Comparison of ENCODE assay signal across 17 cellular contexts in the genomic region with DNA sequence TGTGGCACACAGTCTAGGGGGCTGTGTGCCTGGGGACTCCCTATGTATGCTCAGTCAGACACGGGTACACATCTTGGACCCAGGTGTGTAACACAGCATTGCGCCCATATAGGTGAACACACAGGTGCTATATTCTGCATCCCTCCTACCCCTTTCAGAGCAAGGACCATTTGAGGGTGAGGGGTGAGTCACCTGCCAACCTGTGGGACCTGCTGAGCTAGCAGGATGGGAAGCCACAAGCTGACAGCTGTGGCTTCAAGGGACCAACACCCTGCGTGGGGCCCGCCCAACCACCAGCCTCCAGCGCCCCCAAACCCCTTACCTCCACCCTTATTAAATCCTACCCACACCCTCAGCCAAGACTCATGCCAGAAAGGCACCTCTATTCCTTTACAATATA. TPM values are rescaled to one million over a fixed set of nuclear protein-coding genes. Genes with fewer than 3 reads are reported as not detected.
A peak's percentile ranks its signal among the peaks of the same experiment; 100 is the strongest.
DNase-seq lines count a peak whose midpoint lies in the region; ATAC-seq and TF ChIP-seq lines count a peak whose summit lies in the region.
"Had no signal": no experiment of that assay in that cellular context is flagged by ENCODE, and none has a peak within 500 bp of the region (broad histone marks: within the 10 kb centered on the region; RNA-seq: fewer than 3 reads in every experiment).

No MANE protein-coding gene starts in this region.

- peak overlapping the region; percentile 4 for H3K27ac Mint-ChIP-seq in activated naive CD4-positive, alpha-beta T cell treated with anti-CD3 and anti-CD28 coated beads, Interleukin-2, amount 50 U/mL, for 24 hours
- H3K27ac Mint-ChIP-seq: brain; stimulated activated memory B cell treated with anti-CD40 and anti-IgM and Interleukin-4, amounts not matched to agents 10 μg/mL and 1 μg/mL and 100 μg/mL, for 72 hours had no signal

- peak overlapping the region; percentile 15 for H3K4me3 Mint-ChIP-seq in activated naive CD4-positive, alpha-beta T cell treated with anti-CD3 and anti-CD28 coated beads, Interleukin-2, amount 50 U/mL, for 24 hours
- H3K4me3 Mint-ChIP-seq: brain; stimulated activated memory B cell treated with anti-CD40 and anti-IgM and Interleukin-4, amounts not matched to agents 10 μg/mL and 1 μg/mL and 100 μg/mL, for 72 hours had no signal

- CTCF ChIA-PET in HEK293T (lab: Yijun Ruan, JAX): interaction anchor here (1.1 to 2.2 kb wide), 2 partner anchors 31 to 36 kb away, joined by 3 to 7 read pairs; a partner anchor contains a TSS

- intact Hi-C loops in ovary (cut with DNase I): loop anchor here in 2 of 4 donors (2.0 to 5.0 kb wide), 2 partner anchors 44 to 45 kb away; no protein-coding TSS in a partner anchor
- intact Hi-C loops in heart right ventricle (cut with DNase I): loop anchor here in 4 of 10 donors (2.0 to 5.0 kb wide), 3 partner anchors 44 to 130 kb away; no protein-coding TSS in a partner anchor

- H3K36me3 ChIP-seq in ovary (no peaks in the 10 kb centered on the region), heart right ventricle (no peaks in the 10 kb centered on the region)
- H3K36me3 ChIP-seq: prostate gland had no signal

- TF ChIP-seq POLR2A in ovary (IDR thresholded peaks at IDR 0.05): no peak

- H3K4me3 ChIP-seq in ovary: no peak overlapping the region
- no peak overlapping the region for H3K4me3 ChIP-seq in heart right ventricle
- H3K4me3 ChIP-seq: prostate gland had no signal

- DNase-seq in HEK293T (ENCODE audit: extremely low spot score): peak; percentile 2
- DNase-seq in activated CD4-positive, alpha-beta T cell treated with anti-CD3 and anti-CD28 coated beads, Interleukin-2, amount 50 U/mL, for 4 hours: peak; percentile 29 to 30
- DNase-seq in ovary: no peak
- DNase-seq in heart right ventricle: no peak
- DNase-seq in GOT3 (lab: John Stamatoyannopoulos, UW): no peak
- no peak for DNase-seq in HPDE6-E6E7 (ENCODE audit: extremely low spot score)
- DNase-seq: AML-193; effector CD4-positive, alpha-beta T cell; foreskin fibroblast; NCI-H1105; NCI-H226 had no signal

- H3K27me3 Mint-ChIP-seq in activated naive CD4-positive, alpha-beta T cell treated with anti-CD3 and anti-CD28 coated beads, Interleukin-2, amount 50 U/mL, for 24 hours: no peaks in the 10 kb centered on the region

- no peaks in the 10 kb centered on the region for H3K36me3 Mint-ChIP-seq in activated naive CD4-positive, alpha-beta T cell treated with anti-CD3 and anti-CD28 coated beads, Interleukin-2, amount 50 U/mL, for 24 hours
- H3K36me3 Mint-ChIP-seq: brain; stimulated activated memory B cell treated with anti-CD40 and anti-IgM and Interleukin-4, amounts not matched to agents 10 μg/mL and 1 μg/mL and 100 μg/mL, for 72 hours had no signal

- H3K4me1 Mint-ChIP-seq in activated naive CD4-positive, alpha-beta T cell treated with anti-CD3 and anti-CD28 coated beads, Interleukin-2, amount 50 U/mL, for 24 hours: peaks cover 57% of the 10 kb centered on the region
- H3K4me1 Mint-ChIP-seq: brain had no signal

- no peaks in the 10 kb centered on the region for H3K27me3 ChIP-seq in ovary
- H3K27me3 ChIP-seq in heart right ventricle: no peaks in the 10 kb centered on the region

- no peaks in the 10 kb centered on the region for H3K9me3 ChIP-seq in ovary
- H3K9me3 ChIP-seq in heart right ventricle: no peaks in the 10 kb centered on the region
- H3K9me3 ChIP-seq: prostate gland had no signal

- TF ChIP-seq CTCF in 22Rv1 (IDR thresholded peaks at IDR 0.05): no peak
- no peak for TF ChIP-seq CTCF in ovary (IDR thresholded peaks at IDR 0.05)
- no peak for TF ChIP-seq CTCF in heart right ventricle (IDR thresholded peaks at IDR 0.05)

- WGBS in ovary, 3 donors: 70 to 72% (median 72%) methylated on average over 5 of the region's 5 CpGs
- WGBS in heart right ventricle, 2 donors: 73 to 76% methylated on average over 5 of the region's 5 CpGs

- H3K4me1 ChIP-seq in ovary (ENCODE audit: insufficient read depth): peaks cover 2% of the 10 kb centered on the region
- peaks cover 4 to 14% (median 8%) of the 10 kb centered on the region in 9 donors for H3K4me1 ChIP-seq in heart right ventricle

- ATAC-seq in heart right ventricle: no peak
- ATAC-seq: stimulated activated memory B cell treated with anti-CD40 and anti-IgM and Interleukin-4, amounts not matched to agents 10 μg/mL and 1 μg/mL and 100 μg/mL, for 72 hours had no signal

- H3K27ac ChIP-seq in 22Rv1 (peak overlapping the region; percentile 76), ovary (no peak overlapping the region), heart right ventricle (no peak overlapping the region)

- POLR2A ChIA-PET in HEK293T (lab: Yijun Ruan, JAX): no interaction called here

- H3K9me3 Mint-ChIP-seq in activated naive CD4-positive, alpha-beta T cell treated with anti-CD3 and anti-CD28 coated beads, Interleukin-2, amount 50 U/mL, for 24 hours: no peaks in the 10 kb centered on the region
- H3K9me3 Mint-ChIP-seq: brain; stimulated activated memory B cell treated with anti-CD40 and anti-IgM and Interleukin-4, amounts not matched to agents 10 μg/mL and 1 μg/mL and 100 μg/mL, for 72 hours had no signal

- no peak for TF ChIP-seq EP300 in ovary (IDR thresholded peaks at IDR 0.05)

TF ChIP-seq in HEK293T, 16 proteins besides CTCF, POLR2A, EP300 and RAD21:
- no peak for TF ChIP-seq CTBP1 (IDR thresholded peaks at IDR 0.05; ENCODE audit: borderline replicate concordance)
- no peak for TF ChIP-seq TARDBP (IDR thresholded peaks at IDR 0.05)
- no peak for TF ChIP-seq BHLHE40 (IDR thresholded peaks at IDR 0.05; ENCODE audit: borderline replicate concordance)
- no peak for TF ChIP-seq ELF4 (IDR thresholded peaks at IDR 0.05)
- TF ChIP-seq FOXA1 (IDR thresholded peaks at IDR 0.05): no peak
- no peak for TF ChIP-seq LEF1 (IDR thresholded peaks at IDR 0.05; ENCODE audit: borderline replicate concordance)
- TF ChIP-seq FOXM1 (IDR thresholded peaks at IDR 0.05; ENCODE audit: borderline replicate concordance): no peak
- no peak for TF ChIP-seq SP1 (IDR thresholded peaks at IDR 0.05)
- TF ChIP-seq, protein P1, sequence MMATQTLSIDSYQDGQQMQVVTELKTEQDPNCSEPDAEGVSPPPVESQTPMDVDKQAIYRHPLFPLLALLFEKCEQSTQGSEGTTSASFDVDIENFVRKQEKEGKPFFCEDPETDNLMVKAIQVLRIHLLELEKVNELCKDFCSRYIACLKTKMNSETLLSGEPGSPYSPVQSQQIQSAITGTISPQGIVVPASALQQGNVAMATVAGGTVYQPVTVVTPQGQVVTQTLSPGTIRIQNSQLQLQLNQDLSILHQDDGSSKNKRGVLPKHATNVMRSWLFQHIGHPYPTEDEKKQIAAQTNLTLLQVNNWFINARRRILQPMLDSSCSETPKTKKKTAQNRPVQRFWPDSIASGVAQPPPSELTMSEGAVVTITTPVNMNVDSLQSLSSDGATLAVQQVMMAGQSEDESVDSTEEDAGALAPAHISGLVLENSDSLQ (IDR thresholded peaks at IDR 0.05): no peak
- no peak for TF ChIP-seq L3MBTL2 (conservative IDR thresholded peaks at IDR 0.05)

RNA-seq across cellular contexts. Expression of a gene that starts 14.6 kb away (rescaled TPM):
- total RNA-seq in ovary: 1 to 10 TPM; 1.1 to 3.8 (median 2.2) TPM
- polyA plus RNA-seq in ovary: 1 to 10 TPM; 2.0 to 3.2 TPM
- total RNA-seq in heart right ventricle: 100 to 1,000 TPM in 9 of 10 donors, 10 to 100 TPM in 1; 80.2 to 250 (median 133) TPM
- polyA plus RNA-seq in heart right ventricle: 100 to 1,000 TPM in 1 of 2 donors, 10 to 100 TPM in 1; 28.2 to 255 TPM
- total RNA-seq: Daoy had no signal

RNA-seq across cellular contexts. Expression of a gene that starts 30.4 kb away (rescaled TPM):
- 10 to 100 TPM in 3 of 7 donors, 1 to 10 TPM in 4; 7.4 to 47.2 (median 9.9) TPM for total RNA-seq in ovary
- 1 to 10 TPM; 5.6 to 6.6 TPM for polyA plus RNA-seq in ovary
- 10 to 100 TPM in 5 of 10 donors, 1 to 10 TPM in 5; 1.9 to 37.2 (median 10.1) TPM for total RNA-seq in heart right ventricle
- 10 to 100 TPM in 1 of 2 donors, 1 to 10 TPM in 1; 9.2 to 14.4 TPM for polyA plus RNA-seq in heart right ventricle

RNA-seq across cellular contexts. Expression of a gene that starts 56.7 kb away (rescaled TPM):
- 10 to 100 TPM; 11.7 to 50.5 (median 27.4) TPM for total RNA-seq in ovary
- 10 to 100 TPM; 14.5 to 17.6 TPM for polyA plus RNA-seq in ovary
- 10 to 100 TPM; 13.0 to 23.2 (median 14.1) TPM for total RNA-seq in heart right ventricle
- polyA plus RNA-seq in heart right ventricle: 10 to 100 TPM; 20.9 to 21.6 TPM

Comparison
In these comparisons a context has a peak if more than half of its experiments do, and no peak if none do; other contexts are left out.
1. DNase-seq: peak in HEK293T (single experiment) and activated CD4-positive, alpha-beta T cell treated with anti-CD3 and anti-CD28 coated beads, Interleukin-2, amount 50 U/mL, for 4 hours (2 of 2); none in ovary (0 of 5), heart right ventricle (0 of 2), GOT3 (single experiment) and HPDE6-E6E7 (single experiment).
2. RNA of a gene that starts 14.6 kb away (total RNA-seq): 80.2 to 250 TPM in heart right ventricle; 1.1 to 3.8 TPM in ovary; every median in the first group is over 10 times any median in the second.